8 cellular contexts compared by ENCODE assay signal in the genomic region with DNA sequence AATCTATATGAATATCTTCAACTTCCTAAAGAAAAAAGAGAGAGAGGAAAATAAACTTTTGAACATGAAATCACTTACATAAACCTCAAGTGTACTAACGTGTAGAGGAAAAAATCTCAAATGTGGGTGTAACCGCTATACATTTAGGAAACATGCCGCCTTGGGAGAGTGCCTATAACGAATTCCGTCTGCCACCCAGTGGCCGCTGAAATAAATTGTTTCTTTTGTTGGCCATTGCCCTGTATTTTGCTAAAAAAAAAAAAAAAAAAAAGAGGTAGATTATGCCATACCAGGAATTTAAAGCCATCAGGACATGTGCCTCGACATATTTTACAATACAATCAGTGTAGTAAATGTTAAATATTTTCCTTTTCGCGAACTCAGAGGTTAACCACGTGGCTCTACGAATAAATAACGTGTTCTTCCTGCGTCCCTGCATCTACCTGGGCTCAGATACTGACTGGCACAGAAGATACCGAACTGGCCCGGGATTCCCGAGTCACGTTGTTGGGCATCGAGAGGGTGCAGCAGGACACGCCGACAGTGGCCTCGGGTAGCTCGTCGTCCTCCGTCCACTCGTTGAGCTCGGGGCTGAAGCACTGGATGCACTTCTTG. TPM values are rescaled to one million over a fixed set of nuclear protein-coding genes. Genes with fewer than 3 reads are reported as not detected.
A peak's percentile ranks its signal among the peaks of the same experiment; 100 is the strongest.
DNase-seq lines count a peak whose midpoint lies in the region; ATAC-seq and TF ChIP-seq lines count a peak whose summit lies in the region.

No MANE protein-coding gene starts in this region.

- H3K36me3 Mint-ChIP-seq in CD4-positive, alpha-beta memory T cell, result peaks cover 0 to 2% of the 10 kb centered on the region in 2 donors
- peaks cover 8% of the 10 kb centered on the region for H3K36me3 Mint-ChIP-seq in activated T-helper 2 cell treated with anti-CD3 and anti-CD28 coated beads, Interferon-gamma antibody, Interleukin-2, Interleukin-4, amounts not matched to agents 10 μg/mL and 5 μg/mL and 100 μg/mL, durations not matched to agents 14 hours and 24 hours and 36 hours (ENCODE audit: low read depth)

- TF ChIP-seq CTCF in foreskin keratinocyte (conservative IDR thresholded peaks at IDR 0.05), result peak; percentile 74
- TF ChIP-seq CTCF in neutrophil (IDR thresholded peaks at IDR 0.05), result no peak
- peak; percentile 22 to 27 for TF ChIP-seq CTCF in suprapubic skin (IDR thresholded peaks at IDR 0.05)

- H3K9me3 ChIP-seq in CD4-positive, alpha-beta memory T cell (ENCODE audit: control insufficient read depth in 1 of 2, low read length in 2 of 2), result no peaks in the 10 kb centered on the region
- no peaks in the 10 kb centered on the region for H3K9me3 ChIP-seq in KOPT-K1 (ENCODE audit: insufficient read depth, low read length, poor library complexity, severe bottlenecking)
- H3K9me3 ChIP-seq in neutrophil, result no peaks in the 10 kb centered on the region
- no peaks in the 10 kb centered on the region for H3K9me3 ChIP-seq in suprapubic skin

- peak overlapping the region; percentile 79 to 95 (median 94) for H3K27ac Mint-ChIP-seq in CD4-positive, alpha-beta memory T cell
- H3K27ac Mint-ChIP-seq in activated T-helper 2 cell treated with anti-CD3 and anti-CD28 coated beads, Interferon-gamma antibody, Interleukin-2, Interleukin-4, amounts not matched to agents 10 μg/mL and 5 μg/mL and 100 μg/mL, durations not matched to agents 14 hours and 24 hours and 36 hours, result peak overlapping the region; percentile 86

- H3K27me3 Mint-ChIP-seq in CD4-positive, alpha-beta memory T cell, result no peaks in the 10 kb centered on the region
- H3K27me3 Mint-ChIP-seq in activated T-helper 2 cell treated with anti-CD3 and anti-CD28 coated beads, Interferon-gamma antibody, Interleukin-2, Interleukin-4, amounts not matched to agents 10 μg/mL and 5 μg/mL and 100 μg/mL, durations not matched to agents 14 hours and 24 hours and 36 hours (ENCODE audit: low read depth), result peaks cover 24% of the 10 kb centered on the region

- DNase-seq in CD4-positive, alpha-beta memory T cell, result peak; percentile 72 to 82 (median 76)
- DNase-seq in RPMI7951 (ENCODE audit: low read depth) (peak; percentile 70), foreskin keratinocyte (peak in 1 of 2 donors; percentile 78), suprapubic skin (ENCODE audit: low spot score in 2 of 2) (no peak)
- DNase-seq in activated T-helper 2 cell treated with anti-CD3 and anti-CD28 coated beads, Interferon-gamma antibody, Interleukin-2, Interleukin-4, amounts not matched to agents 10 μg/mL and 5 μg/mL and 100 μg/mL, durations not matched to agents 14 hours and 24 hours and 36 hours (ENCODE audit: low spot score), result peak; percentile 58

- no peaks in the 10 kb centered on the region for H3K27me3 ChIP-seq in CD4-positive, alpha-beta memory T cell (ENCODE audit: insufficient read depth, low read length)
- no peaks in the 10 kb centered on the region for H3K27me3 ChIP-seq in foreskin keratinocyte
- H3K27me3 ChIP-seq in neutrophil, result peaks cover 23% of the 10 kb centered on the region
- H3K27me3 ChIP-seq in suprapubic skin, result no peaks in the 10 kb centered on the region

- peak overlapping the region; percentile 64 to 89 for H3K4me3 ChIP-seq in CD4-positive, alpha-beta memory T cell (ENCODE audit: low read length in 2 of 2)
- H3K4me3 ChIP-seq in neutrophil (ENCODE audit: low read depth in 1 of 2, low read length in 1 of 2) (peak overlapping the region; percentile 53 to 65), suprapubic skin (peak overlapping the region; percentile 69)

- TF ChIP-seq EP300 in suprapubic skin (IDR thresholded peaks at IDR 0.05), result no peak

- H3K4me3 Mint-ChIP-seq in CD4-positive, alpha-beta memory T cell, result peak overlapping the region; percentile 87 to 96 (median 93)
- peak overlapping the region; percentile 86 for H3K4me3 Mint-ChIP-seq in activated T-helper 2 cell treated with anti-CD3 and anti-CD28 coated beads, Interferon-gamma antibody, Interleukin-2, Interleukin-4, amounts not matched to agents 10 μg/mL and 5 μg/mL and 100 μg/mL, durations not matched to agents 14 hours and 24 hours and 36 hours (ENCODE audit: low read depth)

- TF ChIP-seq POLR2A in suprapubic skin (IDR thresholded peaks at IDR 0.05), result no peak

- intact Hi-C loops in CD4-positive, alpha-beta memory T cell (cut with micrococcal nuclease), result loop anchor here (1.0 to 10.0 kb wide), 9 partner anchors 77 to 1366 kb away; partner anchors contain the start of genes GCLC and GSTA4
- intact Hi-C loops in activated T-helper 2 cell treated with anti-CD3 and anti-CD28 coated beads, Interferon-gamma antibody, Interleukin-2, Interleukin-4, amounts not matched to agents 10 μg/mL and 5 μg/mL and 100 μg/mL, durations not matched to agents 14 hours and 24 hours and 36 hours (cut with micrococcal nuclease), result loop anchor here (1.0 to 5.0 kb wide), 5 partner anchors 76 to 479 kb away; no protein-coding TSS in a partner anchor

- H3K27ac ChIP-seq in CD4-positive, alpha-beta memory T cell (ENCODE audit: low read depth, low read length), result peak overlapping the region; percentile 50
- H3K27ac ChIP-seq in KOPT-K1 (ENCODE audit: low read depth, low read length, poor library complexity, severe bottlenecking), result peak overlapping the region; percentile 24
- peak overlapping the region; percentile 25 for H3K27ac ChIP-seq in foreskin keratinocyte
- H3K27ac ChIP-seq in neutrophil, result no peak overlapping the region
- H3K27ac ChIP-seq in suprapubic skin, result peak overlapping the region; percentile 83

- peaks cover 22 to 53% (median 33%) of the 10 kb centered on the region in 4 donors for H3K4me1 Mint-ChIP-seq in CD4-positive, alpha-beta memory T cell
- H3K4me1 Mint-ChIP-seq in activated T-helper 2 cell treated with anti-CD3 and anti-CD28 coated beads, Interferon-gamma antibody, Interleukin-2, Interleukin-4, amounts not matched to agents 10 μg/mL and 5 μg/mL and 100 μg/mL, durations not matched to agents 14 hours and 24 hours and 36 hours (ENCODE audit: low read depth), result peaks cover 37% of the 10 kb centered on the region

- ATAC-seq in GM21390 (IDR thresholded peaks at IDR 0.05; ENCODE audit: unreplicated experiment), result peak; percentile 27
- peak; percentile 62 for ATAC-seq in foreskin keratinocyte

- POLR2A ChIA-PET in CD4-positive, alpha-beta memory T cell (lab: Charles Lee; ENCODE audit: partially characterized antibody), result interaction anchor here (0.8 to 2.0 kb wide), 9 partner anchors 12 to 159 kb away, joined by 3 to 28 read pairs (median 6); partner anchors contain the start of genes GCLC and LRRC1

- 1% methylated on average over 22 of the region's 26 CpGs for WGBS in suprapubic skin

- no peaks in the 10 kb centered on the region for H3K9me3 Mint-ChIP-seq in CD4-positive, alpha-beta memory T cell
- no peaks in the 10 kb centered on the region for H3K9me3 Mint-ChIP-seq in activated T-helper 2 cell treated with anti-CD3 and anti-CD28 coated beads, Interferon-gamma antibody, Interleukin-2, Interleukin-4, amounts not matched to agents 10 μg/mL and 5 μg/mL and 100 μg/mL, durations not matched to agents 14 hours and 24 hours and 36 hours

- H3K36me3 ChIP-seq in CD4-positive, alpha-beta memory T cell (ENCODE audit: insufficient read depth, low read length), result no peaks in the 10 kb centered on the region
- H3K36me3 ChIP-seq in KOPT-K1 (ENCODE audit: insufficient read depth, low read length) (no peaks in the 10 kb centered on the region), neutrophil (no peaks in the 10 kb centered on the region), suprapubic skin (no peaks in the 10 kb centered on the region)

- CTCF ChIA-PET in CD4-positive, alpha-beta memory T cell (lab: Charles Lee; ENCODE audit: partially characterized antibody), result interaction anchor here (0.5 to 12.7 kb wide), 34 partner anchors 9 to 539 kb away, joined by 3 to 224 read pairs (median 3); partner anchors contain the start of gene GCLC

- H3K4me1 ChIP-seq in CD4-positive, alpha-beta memory T cell (ENCODE audit: insufficient read depth, low read length), result peaks cover 28% of the 10 kb centered on the region
- H3K4me1 ChIP-seq in foreskin keratinocyte (peaks cover 11% of the 10 kb centered on the region), neutrophil (ENCODE audit: control insufficient read depth in 1 of 2, insufficient read depth in 1 of 2, low read depth in 1 of 2, low read length in 1 of 2) (peaks cover 21 to 29% of the 10 kb centered on the region in 2 experiments), suprapubic skin (peaks cover 11% of the 10 kb centered on the region)

RNA-seq across cellular contexts. Expression of gene KLHL31, which starts 14.3 kb away (rescaled TPM):
- total RNA-seq in CD4-positive, alpha-beta memory T cell, result under 1 TPM; 0.49 to 0.91 TPM
- polyA plus RNA-seq in CD4-positive, alpha-beta memory T cell, result not detected
- total RNA-seq in RPMI7951 (2014; rRNA removed; shearing (Covaris generic)), result not detected in 2 replicates
- total RNA-seq in activated T-helper 2 cell treated with anti-CD3 and anti-CD28 coated beads, Interferon-gamma antibody, Interleukin-2, Interleukin-4, amounts not matched to agents 10 μg/mL and 5 μg/mL and 100 μg/mL, durations not matched to agents 14 hours and 24 hours and 36 hours, result 0.14 and 0.18 TPM in 2 replicates
- total RNA-seq in foreskin keratinocyte, result 0.10 and 0.18 TPM in 2 replicates
- 0.03 and 0.04 TPM in 2 replicates for polyA plus RNA-seq in foreskin keratinocyte
- 1 to 10 TPM in 2 of 4 donors, under 1 TPM in 2; 0.79 to 5.4 (median 0.95) TPM for total RNA-seq in suprapubic skin

Comparison
In these comparisons a context has a peak if more than half of its experiments do, and no peak if none do; other contexts are left out.
1. DNase-seq: peak in CD4-positive, alpha-beta memory T cell (5 of 5), RPMI7951 (single experiment) and activated T-helper 2 cell treated with anti-CD3 and anti-CD28 coated beads, Interferon-gamma antibody, Interleukin-2, Interleukin-4, amounts not matched to agents 10 μg/mL and 5 μg/mL and 100 μg/mL, durations not matched to agents 14 hours and 24 hours and 36 hours (single experiment); none in suprapubic skin (0 of 2).
2. Peak in every context shown above with its lines, with median percentiles within 50 percentile points of each other: H3K4me3 ChIP-seq.